Comparison of ENCODE assay signal across 28 cellular contexts in genomic region chr2:118987886-118988285, GRCh38. TPM values are rescaled to one million over a fixed set of nuclear protein-coding genes. Genes with fewer than 3 reads are reported as not detected.
DNase-seq lines count a peak whose midpoint lies in the region; ATAC-seq and TF ChIP-seq lines count a peak whose summit lies in the region.
"Had no signal": no experiment of that assay in that cellular context is flagged by ENCODE, and none has a peak within 500 bp of the region (broad histone marks: within the 10 kb centered on the region; RNA-seq: fewer than 3 reads in every experiment).

No MANE protein-coding gene starts in this region.

- ATAC-seq in stimulated activated naive CD8-positive, alpha-beta T cell treated with anti-CD3 and anti-CD28 coated beads, Interleukin-15, amount 100 ng/mL, for 72 hours, result peak; percentile 59
- ATAC-seq in stimulated activated naive CD8-positive, alpha-beta T cell treated with anti-CD3 and anti-CD28 coated beads, Interleukin-15, Interleukin-2, amounts not matched to agents 100 U/mL and 50 U/mL, for 24 hours, result no peak
- peak; percentile 48 for ATAC-seq in HG02759 (IDR thresholded peaks at IDR 0.05; ENCODE audit: unreplicated experiment)
- ATAC-seq in HG03378 (IDR thresholded peaks at IDR 0.05; ENCODE audit: unreplicated experiment), result no peak
- ATAC-seq: left cardiac atrium, psoas muscle, SK-N-SH treated with all-trans-retinoic acid at 6 μM for 48 hours had no signal

- H3K4me3 Mint-ChIP-seq in stimulated activated naive CD8-positive, alpha-beta T cell treated with anti-CD3 and anti-CD28 coated beads, Interleukin-15, amount 100 ng/mL, for 72 hours, result no peak overlapping the region
- H3K4me3 Mint-ChIP-seq: CD4-positive, CD25-positive, alpha-beta regulatory T cell; central memory CD8-positive, alpha-beta T cell; neural crest cell had no signal

- TF ChIP-seq POLR2A in spleen (IDR thresholded peaks at IDR 0.05), result no peak

- DNase-seq in stimulated activated naive CD8-positive, alpha-beta T cell treated with anti-CD3 and anti-CD28 coated beads, Interleukin-15, amount 100 ng/mL, for 72 hours, result no peak
- DNase-seq in stimulated activated naive CD8-positive, alpha-beta T cell treated with anti-CD3 and anti-CD28 coated beads, Interleukin-15, Interleukin-2, amounts not matched to agents 100 U/mL and 50 U/mL, for 24 hours, result no peak
- DNase-seq in islet precursor cell, result peak; percentile 25
- DNase-seq in RKO (ENCODE audit: low spot score), result no peak
- no peak for DNase-seq in spleen
- no peak for DNase-seq in GM20000 (ENCODE audit: low spot score)
- DNase-seq: activated CD4-positive, CD25-positive, alpha-beta regulatory T cell; activated effector memory CD4-positive, alpha-beta T cell treated with anti-CD3 and anti-CD28 coated beads, Interleukin-2, amount 50 U/mL, for 16 hours; amygdala; CD4-positive, CD25-positive, alpha-beta regulatory T cell; DMS53; HCEC 1CT; left cardiac atrium; NCI-H2029 treated with DMSO at 0.1 percent for 48 hours; NCI-H510A; psoas muscle; small intestine; stimulated activated CD4-positive, alpha-beta T cell treated with anti-CD3 and anti-CD28 coated beads, Interleukin-4, amount 100 ng/mL, for 24 hours; substantia nigra; T-helper 9 cell had no signal

- H3K4me1 Mint-ChIP-seq in stimulated activated naive CD8-positive, alpha-beta T cell treated with anti-CD3 and anti-CD28 coated beads, Interleukin-15, amount 100 ng/mL, for 72 hours, result peaks cover 14% of the 10 kb centered on the region
- H3K4me1 Mint-ChIP-seq: CD4-positive, CD25-positive, alpha-beta regulatory T cell; central memory CD8-positive, alpha-beta T cell; neural crest cell had no signal

- TF ChIP-seq CTCF in spleen (IDR thresholded peaks at IDR 0.05 in 8 of 11, conservative IDR thresholded peaks at IDR 0.05 in 3 of 11) (no peak), GM20000 (IDR thresholded peaks at IDR 0.05; ENCODE audit: extremely low read depth, missing control alignments) (no peak)

- peaks cover 0 to 32% (median 0%) of the 10 kb centered on the region in 7 donors for H3K27me3 ChIP-seq in spleen (replicated peaks in 1 of 7)

- H3K9me3 Mint-ChIP-seq in stimulated activated naive CD8-positive, alpha-beta T cell treated with anti-CD3 and anti-CD28 coated beads, Interleukin-15, amount 100 ng/mL, for 72 hours, result no peaks in the 10 kb centered on the region
- H3K9me3 Mint-ChIP-seq: central memory CD8-positive, alpha-beta T cell had no signal

- 81 to 92% (median 87%) methylated on average over 2 of the region's 2 CpGs for WGBS in spleen, 5 donors

- H3K4me1 ChIP-seq in spleen, result no peaks in the 10 kb centered on the region
- H3K4me1 ChIP-seq: esophagus muscularis mucosa, psoas muscle had no signal

- no peaks in the 10 kb centered on the region for H3K27me3 Mint-ChIP-seq in stimulated activated naive CD8-positive, alpha-beta T cell treated with anti-CD3 and anti-CD28 coated beads, Interleukin-15, amount 100 ng/mL, for 72 hours
- H3K27me3 Mint-ChIP-seq: CD4-positive, CD25-positive, alpha-beta regulatory T cell had no signal

- H3K36me3 ChIP-seq in spleen, result no peaks in the 10 kb centered on the region
- H3K36me3 ChIP-seq: esophagus muscularis mucosa had no signal

- intact Hi-C loops in spleen (cut with DNase I; ENCODE audit: low total_unique reads), result no loop called here

- H3K27ac Mint-ChIP-seq in stimulated activated naive CD8-positive, alpha-beta T cell treated with anti-CD3 and anti-CD28 coated beads, Interleukin-15, amount 100 ng/mL, for 72 hours, result peak overlapping the region in 1 of 2 donors; percentile 43
- H3K27ac Mint-ChIP-seq: CD4-positive, CD25-positive, alpha-beta regulatory T cell had no signal

- no peak overlapping the region for H3K27ac ChIP-seq in spleen
- H3K27ac ChIP-seq: esophagus muscularis mucosa, KMS-11, psoas muscle, RWPE1 had no signal

- H3K4me3 ChIP-seq in spleen, result no peak overlapping the region
- H3K4me3 ChIP-seq: esophagus muscularis mucosa, psoas muscle had no signal

- no peaks in the 10 kb centered on the region for H3K9me3 ChIP-seq in spleen
- H3K9me3 ChIP-seq: esophagus muscularis mucosa, psoas muscle had no signal

RNA-seq across cellular contexts. Expression of gene MARCO, which starts 45.9 kb away (rescaled TPM):
- 100 to 1,000 TPM in 1 of 7 donors, 10 to 100 TPM in 6; 16.8 to 155 (median 39.4) TPM for total RNA-seq in spleen
- 10 to 100 TPM in 1 of 3 donors, 1 to 10 TPM in 2; 3.0 to 10.0 (median 4.8) TPM for polyA plus RNA-seq in spleen
- total RNA-seq: CD4-positive, CD25-positive, alpha-beta regulatory T cell had no signal
- polyA plus RNA-seq: CD4-positive, CD25-positive, alpha-beta regulatory T cell had no signal

Comparison
In these comparisons a context has a peak if more than half of its experiments do, and no peak if none do; other contexts are left out.
1. ATAC-seq: peak in stimulated activated naive CD8-positive, alpha-beta T cell treated with anti-CD3 and anti-CD28 coated beads, Interleukin-15, amount 100 ng/mL, for 72 hours (single experiment) and HG02759 (single experiment); none in stimulated activated naive CD8-positive, alpha-beta T cell treated with anti-CD3 and anti-CD28 coated beads, Interleukin-15, Interleukin-2, amounts not matched to agents 100 U/mL and 50 U/mL, for 24 hours (single experiment) and HG03378 (single experiment).